ENCODE assay signal across 20 cellular contexts in genomic region chr12:121011820-121012219, GRCh38. TPM values are rescaled to one million over a fixed set of nuclear protein-coding genes. Genes with fewer than 3 reads are reported as not detected.
DNase-seq lines count a peak whose midpoint lies in the region; ATAC-seq and TF ChIP-seq lines count a peak whose summit lies in the region.
"Had no signal": no experiment of that assay in that cellular context is flagged by ENCODE, and none has a peak within 500 bp of the region (broad histone marks: within the 10 kb centered on the region; RNA-seq: fewer than 3 reads in every experiment).

No MANE protein-coding gene starts in this region.

- H3K4me1 ChIP-seq in mammary epithelial cell (ENCODE audit: insufficient read depth, low read length) (peaks cover 9% of the 10 kb centered on the region), smooth muscle cell (ENCODE audit: low read depth) (peaks cover 7% of the 10 kb centered on the region)

- H3K4me3 ChIP-seq in mammary epithelial cell (replicated peaks in 1 of 3; ENCODE audit: insufficient read depth in 1 of 3, low read depth in 2 of 3, low read length in 3 of 3) = no peak overlapping the region
- H3K4me3 ChIP-seq in smooth muscle cell = no peak overlapping the region
- H3K4me3 ChIP-seq: A549 had no signal

- TF ChIP-seq CTCF in MCF 10A (IDR thresholded peaks at IDR 0.05; ENCODE audit: unreplicated experiment) (no peak), mammary epithelial cell (conservative IDR thresholded peaks at IDR 0.05 in 1 of 2, IDR thresholded peaks at IDR 0.05 in 1 of 2; ENCODE audit: extremely low read depth in 1 of 2, insufficient read depth in 1 of 2, low read depth in 1 of 2, low read length in 2 of 2) (no peak), nephron progenitor cell (IDR thresholded peaks at IDR 0.05) (no peak), smooth muscle cell (IDR thresholded peaks at IDR 0.05; ENCODE audit: borderline replicate concordance, insufficient read depth, poor library complexity, severe bottlenecking) (no peak)

- H4K20me1 ChIP-seq in mammary epithelial cell (ENCODE audit: insufficient read depth, low read length) (no peaks in the 10 kb centered on the region), smooth muscle cell (ENCODE audit: low read depth) (no peaks in the 10 kb centered on the region)

- H3K9me3 Mint-ChIP-seq in activated CD4-positive, alpha-beta T cell treated with anti-CD3 and anti-CD28 coated beads, Interleukin-2, amount 10 ng/mL, durations not matched to agents 24 days and 14 days = no peaks in the 10 kb centered on the region
- H3K9me3 Mint-ChIP-seq in MCF 10A (ENCODE audit: unreplicated experiment) = no peaks in the 10 kb centered on the region
- no peaks in the 10 kb centered on the region for H3K9me3 Mint-ChIP-seq in activated T-helper 17 cell treated with anti-CD3 and anti-CD28 coated beads, Interleukin-2, amount 50 U/mL, for 72 hours
- H3K9me3 Mint-ChIP-seq in nephron progenitor cell = no peaks in the 10 kb centered on the region
- H3K9me3 Mint-ChIP-seq: CD14-positive monocyte; CD8-positive, alpha-beta T cell had no signal

- H3K79me2 ChIP-seq in mammary epithelial cell (ENCODE audit: insufficient read depth, low read length) (peaks cover 20% of the 10 kb centered on the region), smooth muscle cell (ENCODE audit: low read depth) (peaks cover 13% of the 10 kb centered on the region)

- H2AFZ ChIP-seq in mammary epithelial cell (ENCODE audit: low read depth, low read length) (no peak overlapping the region), smooth muscle cell (ENCODE audit: low read depth) (no peak overlapping the region)

- H3K9ac ChIP-seq in mammary epithelial cell (ENCODE audit: insufficient read depth, low read length) = no peak overlapping the region
- H3K9ac ChIP-seq in smooth muscle cell (ENCODE audit: low read depth) = no peak overlapping the region

- peaks cover 27% of the 10 kb centered on the region for H3K36me3 Mint-ChIP-seq in activated CD4-positive, alpha-beta T cell treated with anti-CD3 and anti-CD28 coated beads, Interleukin-2, amount 10 ng/mL, durations not matched to agents 24 days and 14 days (ENCODE audit: low read depth)
- H3K36me3 Mint-ChIP-seq in MCF 10A (ENCODE audit: insufficient read depth, unreplicated experiment) = peaks cover 35% of the 10 kb centered on the region
- peaks cover 64% of the 10 kb centered on the region for H3K36me3 Mint-ChIP-seq in activated T-helper 17 cell treated with anti-CD3 and anti-CD28 coated beads, Interleukin-2, amount 50 U/mL, for 72 hours (ENCODE audit: low read depth)
- peaks cover 21% of the 10 kb centered on the region for H3K36me3 Mint-ChIP-seq in nephron progenitor cell (ENCODE audit: low read depth)

- ATAC-seq in activated T-helper 17 cell treated with anti-CD3 and anti-CD28 coated beads, Interleukin-2, amount 50 U/mL, for 72 hours (replicated peaks) = no peak
- ATAC-seq: A549; CD8-positive, alpha-beta T cell; HCT116 had no signal

- no peaks in the 10 kb centered on the region for H3F3A ChIP-seq in smooth muscle cell (ENCODE audit: low read depth)

- H3K9me3 ChIP-seq in mammary epithelial cell (replicated peaks; ENCODE audit: insufficient read depth, low read length) (no peaks in the 10 kb centered on the region), smooth muscle cell (replicated peaks; ENCODE audit: low read depth) (no peaks in the 10 kb centered on the region)
- H3K9me3 ChIP-seq: A549 had no signal

- H3K36me3 ChIP-seq in mammary epithelial cell (ENCODE audit: insufficient read depth, low read length) = peaks cover 12% of the 10 kb centered on the region
- no peaks in the 10 kb centered on the region for H3K36me3 ChIP-seq in smooth muscle cell (ENCODE audit: low read depth)

- no peaks in the 10 kb centered on the region for H3K27me3 Mint-ChIP-seq in activated CD4-positive, alpha-beta T cell treated with anti-CD3 and anti-CD28 coated beads, Interleukin-2, amount 10 ng/mL, durations not matched to agents 24 days and 14 days
- H3K27me3 Mint-ChIP-seq in MCF 10A (ENCODE audit: insufficient read depth, unreplicated experiment) (no peaks in the 10 kb centered on the region), nephron progenitor cell (ENCODE audit: low read depth, poor library complexity) (no peaks in the 10 kb centered on the region)
- no peaks in the 10 kb centered on the region for H3K27me3 Mint-ChIP-seq in activated T-helper 17 cell treated with anti-CD3 and anti-CD28 coated beads, Interleukin-2, amount 50 U/mL, for 72 hours

- dilution Hi-C loops in mammary epithelial cell (cut with HindIII; ENCODE audit: low sequenced_read_pairs) = no loop called here

- H3K27ac ChIP-seq in mammary epithelial cell (ENCODE audit: insufficient read depth, low read depth, low read length) (no peak overlapping the region), smooth muscle cell (ENCODE audit: low read depth) (no peak overlapping the region)
- H3K27ac ChIP-seq: 22Rv1, A549 had no signal

- POLR2A ChIA-PET in MCF 10A (lab: Yijun Ruan, JAX) = no interaction called here

- CTCF ChIA-PET in MCF 10A (lab: Yijun Ruan, JAX) (no interaction called here), mammary epithelial cell (lab: Charles Lee; ENCODE audit: low non-redundant PET) (no interaction called here)

- H3K4me2 ChIP-seq in mammary epithelial cell (ENCODE audit: insufficient read depth, low read depth, low read length) (no peak overlapping the region), smooth muscle cell (no peak overlapping the region)
- H3K4me2 ChIP-seq: A549 had no signal

- intact Hi-C loops in activated CD4-positive, alpha-beta T cell treated with anti-CD3 and anti-CD28 coated beads, Interleukin-2, amount 10 ng/mL, durations not matched to agents 24 days and 14 days (cut with micrococcal nuclease) = no loop called here
- intact Hi-C loops in MCF 10A (cut with micrococcal nuclease) (no loop called here), mammary epithelial cell (cut with micrococcal nuclease) (no loop called here)

- no peaks in the 10 kb centered on the region for H3K27me3 ChIP-seq in mammary epithelial cell (ENCODE audit: insufficient read depth, low read length)
- no peaks in the 10 kb centered on the region for H3K27me3 ChIP-seq in smooth muscle cell (ENCODE audit: low read depth)

- BruUV-seq in MCF 10A (replicated peaks; lab: Mats Ljungman, UMichigan) (no TSS peak), mammary epithelial cell (replicated peaks; lab: Mats Ljungman, UMichigan) (no TSS peak)

- peak overlapping the region; percentile 18 for H3K4me3 Mint-ChIP-seq in activated CD4-positive, alpha-beta T cell treated with anti-CD3 and anti-CD28 coated beads, Interleukin-2, amount 10 ng/mL, durations not matched to agents 24 days and 14 days
- H3K4me3 Mint-ChIP-seq in MCF 10A (ENCODE audit: unreplicated experiment) = no peak overlapping the region
- H3K4me3 Mint-ChIP-seq in activated T-helper 17 cell treated with anti-CD3 and anti-CD28 coated beads, Interleukin-2, amount 50 U/mL, for 72 hours = no peak overlapping the region
- H3K4me3 Mint-ChIP-seq in nephron progenitor cell = no peak overlapping the region
- H3K4me3 Mint-ChIP-seq: CD14-positive monocyte; CD8-positive, alpha-beta T cell had no signal

- 94% methylated on average over 6 of the region's 6 CpGs for WGBS in mammary epithelial cell (ENCODE audit: low coverage, missing lambda C conversion rate)
- WGBS in smooth muscle cell (ENCODE audit: low lambda C conversion rate) = 89% methylated on average over 6 of the region's 6 CpGs

- H3K27ac Mint-ChIP-seq in activated CD4-positive, alpha-beta T cell treated with anti-CD3 and anti-CD28 coated beads, Interleukin-2, amount 10 ng/mL, durations not matched to agents 24 days and 14 days = no peak overlapping the region
- peak overlapping the region; percentile 8 for H3K27ac Mint-ChIP-seq in MCF 10A (ENCODE audit: low read depth, unreplicated experiment)
- peak overlapping the region; percentile 59 for H3K27ac Mint-ChIP-seq in activated T-helper 17 cell treated with anti-CD3 and anti-CD28 coated beads, Interleukin-2, amount 50 U/mL, for 72 hours
- peak overlapping the region; percentile 46 for H3K27ac Mint-ChIP-seq in nephron progenitor cell
- H3K27ac Mint-ChIP-seq: CD8-positive, alpha-beta T cell had no signal

- H3K4me1 Mint-ChIP-seq in activated CD4-positive, alpha-beta T cell treated with anti-CD3 and anti-CD28 coated beads, Interleukin-2, amount 10 ng/mL, durations not matched to agents 24 days and 14 days = peaks cover 20% of the 10 kb centered on the region
- H3K4me1 Mint-ChIP-seq in MCF 10A (ENCODE audit: insufficient read depth, unreplicated experiment) = peaks cover 6% of the 10 kb centered on the region
- H3K4me1 Mint-ChIP-seq in activated T-helper 17 cell treated with anti-CD3 and anti-CD28 coated beads, Interleukin-2, amount 50 U/mL, for 72 hours = peaks cover 16% of the 10 kb centered on the region
- peaks cover 19% of the 10 kb centered on the region for H3K4me1 Mint-ChIP-seq in nephron progenitor cell

- in situ Hi-C loops in mammary epithelial cell (cut with MboI; ENCODE audit: low sequenced_read_pairs in 2 of 2) = loop anchor here in 1 of 2 donors (10.0 kb wide), 1 partner anchor 83 kb away; no protein-coding TSS in a partner anchor

- no peak for DNase-seq in activated CD4-positive, alpha-beta T cell treated with anti-CD3 and anti-CD28 coated beads, Interleukin-2, amount 10 ng/mL, durations not matched to agents 24 days and 14 days
- no peak for DNase-seq in activated CD4-positive, alpha-beta T cell treated with anti-CD3 and anti-CD28 coated beads for 48 hours
- no peak for DNase-seq in MCF 10A (ENCODE audit: unreplicated experiment)
- DNase-seq in mammary epithelial cell = no peak
- no peak for DNase-seq in nephron progenitor cell
- DNase-seq in smooth muscle cell (lab: John Stamatoyannopoulos, UW; ENCODE audit: unreplicated experiment) = no peak
- no peak for DNase-seq in cortex of kidney (lab: John Stamatoyannopoulos, UW)
- DNase-seq: AML-193; Calu3; CD8-positive, alpha-beta T cell; DMS79 treated with DMSO at 0.1 percent for 48 hours; GF-D8; GOT3; H7 had no signal

RNA-seq across cellular contexts. Expression of gene C12orf43, which starts 4.5 kb away (rescaled TPM):
- 32.5 and 35.3 TPM in 2 replicates for total RNA-seq in activated CD4-positive, alpha-beta T cell treated with anti-CD3 and anti-CD28 coated beads, Interleukin-2, amount 10 ng/mL, durations not matched to agents 24 days and 14 days
- total RNA-seq in MCF 10A (2022) = 15.5 and 18.9 TPM in 2 replicates
- 10 to 100 TPM; 12.0 to 16.9 TPM for total RNA-seq in mammary epithelial cell
- polyA plus RNA-seq in mammary epithelial cell = 16.5 TPM
- polyA minus RNA-seq in mammary epithelial cell = 11.3 TPM
- total RNA-seq in activated T-helper 17 cell treated with anti-CD3 and anti-CD28 coated beads, Interleukin-2, amount 50 U/mL, for 72 hours = 10 to 100 TPM; 15.6 to 26.8 TPM
- 9.4 and 11.0 TPM in 2 replicates for total RNA-seq in smooth muscle cell
- polyA plus RNA-seq in smooth muscle cell = 14.1 and 14.6 TPM in 2 replicates

RNA-seq across cellular contexts. Expression of gene OASL, which starts 27.2 kb away (rescaled TPM):
- total RNA-seq in activated CD4-positive, alpha-beta T cell treated with anti-CD3 and anti-CD28 coated beads, Interleukin-2, amount 10 ng/mL, durations not matched to agents 24 days and 14 days = 2.9 and 3.0 TPM in 2 replicates
- total RNA-seq in MCF 10A (2022) (0.29 and 0.47 TPM in 2 replicates), mammary epithelial cell (under 1 TPM; 0.50 to 0.66 TPM), smooth muscle cell (0.27 TPM in 1 of 2 replicates, not detected in the other)
- polyA plus RNA-seq in mammary epithelial cell (0.50 TPM), smooth muscle cell (not detected in 2 replicates)
- polyA minus RNA-seq in mammary epithelial cell = not detected
- total RNA-seq in activated T-helper 17 cell treated with anti-CD3 and anti-CD28 coated beads, Interleukin-2, amount 50 U/mL, for 72 hours = 1 to 10 TPM; 4.0 to 5.2 TPM
- total RNA-seq: H7 had no signal

RNA-seq across cellular contexts. Expression of gene HNF1A, which starts 33.5 kb away (rescaled TPM):
- not detected in 2 replicates for total RNA-seq in activated CD4-positive, alpha-beta T cell treated with anti-CD3 and anti-CD28 coated beads, Interleukin-2, amount 10 ng/mL, durations not matched to agents 24 days and 14 days
- total RNA-seq in MCF 10A (2022) (not detected in 2 replicates), mammary epithelial cell (not detected), smooth muscle cell (0.09 TPM in 1 of 2 replicates, not detected in the other)
- polyA plus RNA-seq in mammary epithelial cell (not detected), smooth muscle cell (not detected in 2 replicates)
- polyA minus RNA-seq in mammary epithelial cell = not detected
- not detected for total RNA-seq in activated T-helper 17 cell treated with anti-CD3 and anti-CD28 coated beads, Interleukin-2, amount 50 U/mL, for 72 hours
- total RNA-seq: CD8-positive, alpha-beta T cell; H7 had no signal
- polyA plus RNA-seq: BJ, CD14-positive monocyte had no signal
